In genomic region chr13:40536443-40537113, GRCh38 we compare ENCODE assay signal across 11 cellular contexts.
DNase-seq lines count a peak whose midpoint lies in the region; ATAC-seq, FAIRE-seq and TF ChIP-seq lines count a peak whose summit lies in the region.
"Had no signal": no experiment of that assay in that cellular context is flagged by ENCODE, and none has a peak within 500 bp of the region (broad histone marks: within the 10 kb centered on the region; RNA-seq: fewer than 3 reads in every experiment).

No MANE protein-coding gene starts in this region.

- in situ Hi-C loops in GM12878 (cut with MboI) = no loop called here
- in situ Hi-C loops in HepG2 (cut with HindIII; ENCODE audit: extremely low pct_ligation_motif_present, low pct_unique_long_range_greater_than_20kb) = loop anchor here (10.0 kb wide), 1 partner anchor 238 kb away; the partner anchor contains the start of gene MRPS31

- BruUV-seq in GM12878 (replicated peaks; lab: Mats Ljungman, UMichigan) (no TSS peak), HepG2 (replicated peaks; lab: Mats Ljungman, UMichigan) (no TSS peak)

- TF ChIP-seq POLR2A in GM12878 (IDR thresholded peaks at IDR 0.05; ENCODE audit: low read depth, low read length) (no peak), HepG2 (IDR thresholded peaks at IDR 0.05; ENCODE audit: insufficient read depth in 1 of 2, low read depth in 2 of 2, low read length in 2 of 2) (no peak)

- RAD21 ChIA-PET in GM12878 (lab: Charles Lee; ENCODE audit: unreplicated experiment) = interaction anchor here (0.6 kb wide), 1 partner anchor 292 kb away, joined by 3 read pairs; no protein-coding TSS in a partner anchor

- H3K27ac ChIP-seq in right cardiac atrium (ENCODE audit: low read length) (no peak overlapping the region), GM12878 (ENCODE audit: control insufficient read depth, insufficient read depth) (no peak overlapping the region), HepG2 (ENCODE audit: extremely low read length, insufficient read depth, low read length) (peak overlapping the region; percentile 69)

- ATAC-seq in Right ventricle myocardium superior (ENCODE audit: poor library complexity) (peak; percentile 48), right cardiac atrium (no peak), GM12878 (peak; percentile 53), HepG2 (peak; percentile 84), GM19395 (IDR thresholded peaks at IDR 0.05; ENCODE audit: unreplicated experiment) (no peak)
- ATAC-seq: T-cell had no signal

- TF ChIP-seq EP300 in GM12878 (IDR thresholded peaks at IDR 0.05; ENCODE audit: borderline replicate concordance in 1 of 2, control insufficient read depth in 1 of 2, low read depth in 2 of 2, low read length in 2 of 2) (no peak), HepG2 (IDR thresholded peaks at IDR 0.05; ENCODE audit: low read depth in 2 of 2, low read length in 2 of 2) (peak; percentile 60 to 78; a peak in 3 of 4 replicates), HepG2 (CRISPR knock-in tag; IDR thresholded peaks at IDR 0.05; ENCODE audit: borderline replicate concordance) (peak; percentile 51; the same call in 1 of the 2 replicates)

- FAIRE-seq in GM12878 (lab: Jason Lieb, UNC) (no peak), HepG2 (lab: Jason Lieb, UNC) (peak; percentile 94)

- H4K20me1 ChIP-seq in GM12878 (ENCODE audit: control insufficient read depth, insufficient read depth) = no peaks in the 10 kb centered on the region
- no peaks in the 10 kb centered on the region for H4K20me1 ChIP-seq in HepG2 (ENCODE audit: insufficient read depth, low read length)

- H3K79me2 ChIP-seq in GM12878 (ENCODE audit: control insufficient read depth, insufficient read depth, low read length) = no peaks in the 10 kb centered on the region
- H3K79me2 ChIP-seq in HepG2 (ENCODE audit: insufficient read depth, low read length) = peaks cover 7% of the 10 kb centered on the region

- CTCF ChIA-PET in GM12878 (lab: Yijun Ruan, JAX) = interaction anchor here (1.3 kb wide), 1 partner anchor 50 kb away, joined by 3 read pairs; no protein-coding TSS in a partner anchor
- CTCF ChIA-PET in HepG2 (lab: Yijun Ruan, JAX; ENCODE audit: low intra/inter-chr PET ratio, low total read pairs) = no interaction called here

- no peaks in the 10 kb centered on the region for H3K9me3 ChIP-seq in right cardiac atrium (ENCODE audit: control insufficient read depth, low read length)
- H3K9me3 ChIP-seq in GM12878 (replicated peaks; ENCODE audit: control insufficient read depth, insufficient read depth, low read length) = no peaks in the 10 kb centered on the region
- no peaks in the 10 kb centered on the region for H3K9me3 ChIP-seq in HepG2 (ENCODE audit: low read length)

- H3K4me2 ChIP-seq in GM12878 (ENCODE audit: control insufficient read depth, insufficient read depth) (no peak overlapping the region), HepG2 (ENCODE audit: low read depth, low read length) (peak overlapping the region; percentile 71)

- H2AFZ ChIP-seq in GM12878 (ENCODE audit: control insufficient read depth, low read depth, low read length) = no peak overlapping the region
- H2AFZ ChIP-seq in HepG2 (ENCODE audit: low read length) = no peak overlapping the region

- DNase-seq in Right ventricle myocardium superior (no peak), right cardiac atrium (no peak), GM12878 (ENCODE audit: low read depth, low spot score) (no peak), HepG2 (ENCODE audit: low spot score) (peak; percentile 94), ureter (ENCODE audit: low spot score) (peak; percentile 81), NCI-H2107 (lab: John Stamatoyannopoulos, UW) (no peak), anterior cingulate cortex (lab: John Stamatoyannopoulos, UW) (no peak)
- DNase-seq: activated naive CD4-positive, alpha-beta T cell; NCI-H1048; T-cell had no signal

- SMC1A ChIA-PET in GM12878 (lab: Charles Lee; ENCODE audit: uncharacterized antibody, unreplicated experiment) = interaction anchor here (1.5 kb wide), 1 partner anchor 29 kb away, joined by 3 read pairs; no protein-coding TSS in a partner anchor

- H3K4me3 ChIP-seq in right cardiac atrium (ENCODE audit: low read length) (no peak overlapping the region), GM12878 (no peak overlapping the region), HepG2 (replicated peaks in 1 of 3; ENCODE audit: insufficient read depth in 1 of 3, low read depth in 2 of 3, low read length in 3 of 3) (peak overlapping the region in 1 of 3 experiments; percentile 26; a peak in 2 of 6 replicates)

- H3K9ac ChIP-seq in GM12878 (ENCODE audit: control insufficient read depth, insufficient read depth, low read length) (no peak overlapping the region), HepG2 (ENCODE audit: insufficient read depth, low read depth, low read length) (peak overlapping the region; percentile 57)

- intact Hi-C loops in Right ventricle myocardium superior (cut with DNase I) = no loop called here
- intact Hi-C loops in right cardiac atrium (cut with DNase I) = no loop called here
- intact Hi-C loops in GM12878 (cut with micrococcal nuclease; ENCODE audit: unreplicated experiment) = no loop called here
- intact Hi-C loops in HepG2 (cut with micrococcal nuclease; ENCODE audit: unreplicated experiment) = loop anchor here (1.0 to 2.0 kb wide), 2 partner anchors 28 to 32 kb away; no protein-coding TSS in a partner anchor

- WGBS in right cardiac atrium = 90% methylated on average over 9 of the region's 9 CpGs
- WGBS in GM12878 (ENCODE audit: insufficient coverage, insufficient replicate concordance, low lambda C conversion rate, missing lambda C conversion rate) = 85% methylated on average over 8 of the region's 9 CpGs
- WGBS in HepG2 (ENCODE audit: low lambda C conversion rate) = 2% methylated on average over 9 of the region's 9 CpGs

- TF ChIP-seq RAD21 in GM12878 (IDR thresholded peaks at IDR 0.05; ENCODE audit: insufficient read depth, low read depth, low read length) = no peak
- TF ChIP-seq RAD21 in HepG2 (CRISPR knock-in tag; IDR thresholded peaks at IDR 0.05) = peak; percentile 29; the same call in 1 of the 2 replicates

- H3K36me3 ChIP-seq in GM12878 (ENCODE audit: control insufficient read depth in 2 of 2, insufficient read depth in 2 of 2, low read length in 1 of 2) = no peaks in the 10 kb centered on the region
- H3K36me3 ChIP-seq in HepG2 (replicated peaks in 1 of 2; ENCODE audit: control insufficient read depth in 1 of 2, insufficient read depth in 2 of 2, low read length in 2 of 2) = no peaks in the 10 kb centered on the region; a peak in 1 of 5 replicates

- TF ChIP-seq CTCF in GM12878 (IDR thresholded peaks at IDR 0.05 in 2 of 3, conservative IDR thresholded peaks at IDR 0.05 in 1 of 3; ENCODE audit: control insufficient read depth in 2 of 3, extremely low read depth in 1 of 3, insufficient read depth in 1 of 3, low read depth in 3 of 3, low read length in 3 of 3) (no peak), HepG2 (CRISPR knock-in tag; IDR thresholded peaks at IDR 0.05) (no peak; the same call in 1 of the 2 replicates)

- POLR2A ChIA-PET in GM12878 (lab: Charles Lee) = interaction anchor here (0.5 kb wide), 1 partner anchor 79 kb away, joined by 3 read pairs; no protein-coding TSS in a partner anchor
- POLR2A ChIA-PET in HepG2 (lab: Yijun Ruan, JAX) = interaction anchor here (1.2 to 3.5 kb wide), 3 partner anchors 27 to 128 kb away, joined by 3 to 17 read pairs (median 12); no protein-coding TSS in a partner anchor

- H3K27me3 ChIP-seq in right cardiac atrium (ENCODE audit: control insufficient read depth, insufficient read depth) = no peaks in the 10 kb centered on the region
- no peaks in the 10 kb centered on the region for H3K27me3 ChIP-seq in GM12878 (replicated peaks in 1 of 2; ENCODE audit: control insufficient read depth in 2 of 2, insufficient read depth in 2 of 2, low read length in 1 of 2)
- no peaks in the 10 kb centered on the region for H3K27me3 ChIP-seq in HepG2 (ENCODE audit: control insufficient read depth in 1 of 2, insufficient read depth in 2 of 2, low read length in 2 of 2)

- no peaks in the 10 kb centered on the region for H3K4me1 ChIP-seq in right cardiac atrium (ENCODE audit: control insufficient read depth, insufficient read depth, low read length)
- no peaks in the 10 kb centered on the region for H3K4me1 ChIP-seq in GM12878 (ENCODE audit: control insufficient read depth, insufficient read depth, low read length)
- H3K4me1 ChIP-seq in HepG2 (ENCODE audit: insufficient read depth, low read length) = peaks cover 79% of the 10 kb centered on the region

TF ChIP-seq in GM12878, 131 proteins besides CTCF, POLR2A, EP300 and RAD21 (continues in another document):
- no peak for TF ChIP-seq RFX5 (IDR thresholded peaks at IDR 0.05; ENCODE audit: low read depth, low read length)
- TF ChIP-seq TCF12 (IDR thresholded peaks at IDR 0.05; ENCODE audit: low read depth, low read length) = no peak

TF ChIP-seq in HepG2, 621 proteins besides CTCF, POLR2A, EP300 and RAD21 (continues in another document):
- TF ChIP-seq HNRNPK (IDR thresholded peaks at IDR 0.05; ENCODE audit: low read depth, low read length, poor library complexity, severe bottlenecking) (no peak), MXD4 (CRISPR knock-in tag; IDR thresholded peaks at IDR 0.05) (no peak), FOXK2 (IDR thresholded peaks at IDR 0.05) (no peak), ZNF670 (CRISPR knock-in tag; IDR thresholded peaks at IDR 0.05; ENCODE audit: borderline replicate concordance) (no peak), KAT8 (CRISPR knock-in tag; IDR thresholded peaks at IDR 0.05) (peak; percentile 41; the same call in 1 of the 2 replicates), YEATS2 (CRISPR knock-in tag; IDR thresholded peaks at IDR 0.05; ENCODE audit: borderline replicate concordance) (0 out of 2 replicates have a peak, but pooled peaks have one; percentile 30), HOMEZ (CRISPR knock-in tag; IDR thresholded peaks at IDR 0.05; ENCODE audit: low read depth) (peak; percentile 80), SRSF9 (IDR thresholded peaks at IDR 0.05; ENCODE audit: borderline replicate concordance, insufficient read depth, low read depth, low read length, poor library complexity, severe bottlenecking) (no peak), ZFY (CRISPR knock-in tag; IDR thresholded peaks at IDR 0.05) (peak; percentile 59; the same call in 1 of the 2 replicates), SYNCRIP (IDR thresholded peaks at IDR 0.05; ENCODE audit: insufficient read depth, low read depth, low read length) (no peak), FOXC1 (CRISPR knock-in tag; IDR thresholded peaks at IDR 0.05; ENCODE audit: borderline replicate concordance) (0 out of 2 replicates have a peak, but pooled peaks have one; percentile 56)

Comparison
In these comparisons a context has a peak if more than half of its experiments do, and no peak if none do; other contexts are left out.
1. ATAC-seq: peak in Right ventricle myocardium superior (single experiment), GM12878 (single experiment) and HepG2 (single experiment); none in right cardiac atrium (0 of 2) and GM19395 (single experiment).
2. DNase-seq: peak in HepG2 (single experiment) and ureter (single experiment); none in Right ventricle myocardium superior (single experiment), right cardiac atrium (0 of 3), GM12878 (single experiment), NCI-H2107 (single experiment) and anterior cingulate cortex (0 of 58).